Comparison of ENCODE assay signal across 1 cellular context in the genomic region with DNA sequence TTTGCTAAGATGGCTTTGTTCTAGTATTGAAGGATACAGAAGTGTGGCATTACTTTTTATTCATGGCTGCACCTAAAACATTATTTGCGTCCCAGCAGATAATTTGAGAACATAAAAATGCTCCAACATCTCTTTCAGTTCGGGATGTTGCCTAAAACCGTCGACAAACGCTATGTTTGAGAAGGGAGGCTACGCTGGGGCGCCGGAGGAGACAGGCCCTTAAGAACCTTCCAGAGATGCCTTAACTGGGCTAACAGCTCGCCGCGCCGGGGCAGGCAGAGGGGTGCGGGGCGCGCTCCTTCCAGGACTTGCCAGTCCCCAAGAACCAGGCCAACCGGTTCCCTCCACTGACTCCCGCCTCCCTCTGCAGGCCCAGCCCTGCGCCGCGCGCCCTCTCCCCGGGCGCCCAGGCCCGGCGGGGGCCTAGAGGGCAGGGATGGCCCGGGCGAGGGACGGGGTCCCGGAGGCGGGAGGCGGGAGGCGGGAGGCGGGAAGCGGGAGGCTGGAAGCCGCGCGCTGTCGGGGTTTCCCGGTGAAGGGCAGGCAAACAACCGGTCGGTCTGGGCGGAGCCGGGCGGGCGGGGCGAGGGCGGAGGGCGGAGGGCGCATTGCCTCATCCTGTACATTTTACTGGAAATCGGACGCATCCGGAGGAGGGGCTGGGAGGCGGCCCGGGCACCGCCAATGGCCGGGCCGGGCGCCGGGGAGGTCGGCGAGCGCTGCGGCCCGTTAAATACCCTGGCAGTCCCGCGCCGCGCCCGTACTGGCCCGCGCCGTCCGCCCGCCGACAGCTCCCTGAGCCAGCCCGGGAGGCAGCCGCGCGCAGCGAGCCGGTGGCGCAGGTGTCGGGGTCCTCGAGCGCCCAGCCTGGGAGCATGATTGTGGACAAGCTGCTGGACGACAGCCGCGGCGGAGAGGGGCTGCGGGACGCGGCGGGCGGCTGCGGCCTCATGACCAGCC.
TF ChIP-seq lines count a peak whose summit lies in the region.

A gene with protein sequence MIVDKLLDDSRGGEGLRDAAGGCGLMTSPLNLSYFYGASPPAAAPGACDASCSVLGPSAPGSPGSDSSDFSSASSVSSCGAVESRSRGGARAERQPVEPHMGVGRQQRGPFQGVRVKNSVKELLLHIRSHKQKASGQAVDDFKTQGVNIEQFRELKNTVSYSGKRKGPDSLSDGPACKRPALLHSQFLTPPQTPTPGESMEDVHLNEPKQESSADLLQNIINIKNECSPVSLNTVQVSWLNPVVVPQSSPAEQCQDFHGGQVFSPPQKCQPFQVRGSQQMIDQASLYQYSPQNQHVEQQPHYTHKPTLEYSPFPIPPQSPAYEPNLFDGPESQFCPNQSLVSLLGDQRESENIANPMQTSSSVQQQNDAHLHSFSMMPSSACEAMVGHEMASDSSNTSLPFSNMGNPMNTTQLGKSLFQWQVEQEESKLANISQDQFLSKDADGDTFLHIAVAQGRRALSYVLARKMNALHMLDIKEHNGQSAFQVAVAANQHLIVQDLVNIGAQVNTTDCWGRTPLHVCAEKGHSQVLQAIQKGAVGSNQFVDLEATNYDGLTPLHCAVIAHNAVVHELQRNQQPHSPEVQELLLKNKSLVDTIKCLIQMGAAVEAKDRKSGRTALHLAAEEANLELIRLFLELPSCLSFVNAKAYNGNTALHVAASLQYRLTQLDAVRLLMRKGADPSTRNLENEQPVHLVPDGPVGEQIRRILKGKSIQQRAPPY (plus strand): TSS at position 761 of the 960 bp plus-strand sequence. CDS start 115 bp downstream, at position 876.

TF ChIP-seq in H1, 55 proteins besides CTCF, POLR2A, EP300 and RAD21:
- TF ChIP-seq SIN3A (conservative IDR thresholded peaks at IDR 0.05 in 1 of 2, IDR thresholded peaks at IDR 0.05 in 1 of 2; ENCODE audit: low read depth in 1 of 2, low read length in 2 of 2) (0 out of 4 replicates have a peak, but pooled peaks of 1 of the 2 experiments have one; percentile 17), TBP (IDR thresholded peaks at IDR 0.05; ENCODE audit: low read depth, low read length) (peak; percentile 89; the same call in 1 of the 2 replicates), CREB1 (IDR thresholded peaks at IDR 0.05) (no peak), EZH2 (IDR thresholded peaks at IDR 0.05; ENCODE audit: low read depth, low read length, severe bottlenecking) (no peak), HDAC2 (IDR thresholded peaks at IDR 0.05; ENCODE audit: borderline replicate concordance in 1 of 2, low read depth in 2 of 2, low read length in 2 of 2) (peak; percentile 6 to 17; a peak in 2 of 4 replicates), CHD2 (IDR thresholded peaks at IDR 0.05; ENCODE audit: low read length) (0 out of 2 replicates have a peak, but pooled peaks have one; percentile 18), HDAC6 (IDR thresholded peaks at IDR 0.05; ENCODE audit: low read depth, low read length) (no peak), SP4 (IDR thresholded peaks at IDR 0.05; ENCODE audit: low read length) (no peak), TAF7 (optimal IDR thresholded peaks at IDR 0.05; ENCODE audit: borderline replicate concordance, low read depth, low read length) (peak; percentile 87), POLR2AphosphoS5 (IDR thresholded peaks at IDR 0.05; ENCODE audit: low read depth, low read length) (peak; percentile 88; the same call in 1 of the 2 replicates), KDM4A (IDR thresholded peaks at IDR 0.05; ENCODE audit: low read depth, low read length, severe bottlenecking) (peak; percentile 73), TCF12 (IDR thresholded peaks at IDR 0.05; ENCODE audit: low read depth, low read length) (no peak), YY1 (IDR thresholded peaks at IDR 0.05; ENCODE audit: low read depth, low read length) (no peak; the same call in 1 of the 2 replicates), TAF1 (IDR thresholded peaks at IDR 0.05; ENCODE audit: low read depth, low read length) (peak; percentile 91), ASH2L (IDR thresholded peaks at IDR 0.05; ENCODE audit: low read length) (peak; percentile 99), PHF8 (conservative IDR thresholded peaks at IDR 0.05; ENCODE audit: low read depth, low read length) (peak; percentile 74), EGR1 (IDR thresholded peaks at IDR 0.05; ENCODE audit: borderline replicate concordance, low read depth, low read length) (no peak), JUN (IDR thresholded peaks at IDR 0.05; ENCODE audit: low read depth, low read length) (no peak), GTF2F1 (IDR thresholded peaks at IDR 0.05; ENCODE audit: borderline replicate concordance, low read depth, low read length) (peak; percentile 55; the same call in 1 of the 2 replicates), CEBPB (IDR thresholded peaks at IDR 0.05; ENCODE audit: low read depth, low read length) (peak; percentile 80), SP1 (IDR thresholded peaks at IDR 0.05; ENCODE audit: low read depth, low read length) (peak; percentile 79), SIRT6 (IDR thresholded peaks at IDR 0.05; ENCODE audit: low read length) (no peak), RBBP5 (IDR thresholded peaks at IDR 0.05; ENCODE audit: borderline replicate concordance, low read depth, low read length) (peak; percentile 71; the same call in 1 of the 2 replicates), TEAD4 (IDR thresholded peaks at IDR 0.05; ENCODE audit: low read depth, low read length) (peak; percentile 21; the same call in 1 of the 2 replicates)
- TF ChIP-seq, protein P1, sequence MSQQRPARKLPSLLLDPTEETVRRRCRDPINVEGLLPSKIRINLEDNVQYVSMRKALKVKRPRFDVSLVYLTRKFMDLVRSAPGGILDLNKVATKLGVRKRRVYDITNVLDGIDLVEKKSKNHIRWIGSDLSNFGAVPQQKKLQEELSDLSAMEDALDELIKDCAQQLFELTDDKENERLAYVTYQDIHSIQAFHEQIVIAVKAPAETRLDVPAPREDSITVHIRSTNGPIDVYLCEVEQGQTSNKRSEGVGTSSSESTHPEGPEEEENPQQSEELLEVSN (IDR thresholded peaks at IDR 0.05) = peak; percentile 15; the same call in 1 of the 2 replicates
- TF ChIP-seq, protein P2, sequence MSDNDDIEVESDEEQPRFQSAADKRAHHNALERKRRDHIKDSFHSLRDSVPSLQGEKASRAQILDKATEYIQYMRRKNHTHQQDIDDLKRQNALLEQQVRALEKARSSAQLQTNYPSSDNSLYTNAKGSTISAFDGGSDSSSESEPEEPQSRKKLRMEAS (IDR thresholded peaks at IDR 0.05) = peak; percentile 76
